Comparison of ENCODE assay signal across 8 cellular contexts in the genomic region with DNA sequence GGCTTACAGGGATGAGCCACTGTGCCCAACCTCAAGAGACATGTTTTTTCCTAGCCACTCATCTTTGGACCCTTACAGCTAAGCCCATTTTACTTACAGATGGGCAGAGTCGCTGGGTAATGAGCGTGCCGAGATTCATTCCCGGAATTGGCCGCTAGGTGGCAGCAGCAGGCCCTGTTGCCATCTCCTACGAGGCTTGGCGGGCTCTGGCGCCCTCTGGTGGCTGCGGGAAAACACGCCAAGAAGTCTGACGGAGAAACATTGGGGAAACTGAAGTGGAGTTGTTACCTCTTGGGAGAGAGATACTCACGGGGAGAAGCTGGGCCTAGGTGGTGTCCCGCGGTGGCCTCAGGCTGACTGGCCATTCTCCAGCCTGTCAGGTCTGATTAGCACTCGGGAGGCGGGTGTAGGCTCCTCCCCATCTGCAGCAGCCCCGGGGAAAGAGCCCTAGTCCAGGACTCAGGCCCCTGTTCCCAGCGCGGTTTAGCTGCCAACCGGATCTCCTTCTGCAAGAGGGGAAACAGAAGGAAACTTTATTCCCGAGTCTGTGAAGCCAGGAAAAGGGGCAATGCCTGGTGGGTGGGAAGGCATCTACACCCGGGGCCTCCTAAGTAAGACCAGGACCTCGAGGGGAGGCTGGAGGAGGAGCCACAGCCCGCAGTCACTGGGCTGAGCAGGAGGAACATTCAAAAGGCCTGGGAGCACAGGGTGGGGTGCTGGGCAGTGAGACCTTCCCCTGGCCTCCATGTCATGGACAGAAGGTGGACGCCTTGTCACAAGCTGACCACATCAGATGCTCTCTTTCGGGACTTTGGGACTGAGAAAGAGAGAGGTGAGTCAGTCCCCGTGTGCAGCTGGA. TPM values are rescaled to one million over a fixed set of nuclear protein-coding genes. Genes with fewer than 3 reads are reported as not detected.
DNase-seq lines count a peak whose midpoint lies in the region; ATAC-seq and TF ChIP-seq lines count a peak whose summit lies in the region.

No MANE protein-coding gene starts in this region.

- H3K9ac ChIP-seq in KMS-11 = no peak overlapping the region
- peak overlapping the region in 1 of 2 donors; percentile 96 for H3K9ac ChIP-seq in mucosa of rectum (ENCODE audit: low read depth in 1 of 2, low read length in 2 of 2)

- H3K4me1 ChIP-seq in KMS-11 (ENCODE audit: low read depth, poor library complexity, severe bottlenecking) (peaks cover 26% of the 10 kb centered on the region), PC-9 (replicated peaks; ENCODE audit: insufficient read depth) (no peaks in the 10 kb centered on the region), mucosa of rectum (ENCODE audit: control insufficient read depth in 2 of 2, insufficient read depth in 2 of 2, low read length in 2 of 2) (peaks cover 26 to 45% of the 10 kb centered on the region in 2 donors)

- no peaks in the 10 kb centered on the region for H4K20me1 ChIP-seq in KMS-11 (ENCODE audit: insufficient read depth)
- peaks cover 3% of the 10 kb centered on the region; the same call in 1 of the 2 replicates for H4K20me1 ChIP-seq in PC-9 (ENCODE audit: insufficient read depth)

- H3K4me3 ChIP-seq in KMS-11 (IDR thresholded peaks at IDR 0.05; ENCODE audit: insufficient read depth, low read depth, low read length) = no peak overlapping the region
- H3K4me3 ChIP-seq in PC-9 = no peak overlapping the region
- no peak overlapping the region for H3K4me3 ChIP-seq in epithelial cell of proximal tubule (ENCODE audit: low read depth, low read length)
- no peak overlapping the region for H3K4me3 ChIP-seq in mucosa of rectum (ENCODE audit: low read length in 2 of 2)

- CTCF ChIA-PET in PC-9 (lab: Charles Lee) = interaction anchor here (0.5 to 1.5 kb wide), 10 partner anchors 10 to 361 kb away, joined by 3 to 10 read pairs (median 4); partner anchors contain the start of gene NAIF1

- no peak overlapping the region for H3K4me2 ChIP-seq in KMS-11
- peak overlapping the region; percentile 24; the same call in 1 of the 2 replicates for H3K4me2 ChIP-seq in PC-9

- no peaks in the 10 kb centered on the region for H3K9me2 ChIP-seq in PC-9 (ENCODE audit: insufficient read depth)

- H3K27me3 ChIP-seq in KMS-11 (ENCODE audit: insufficient read depth, low read depth) (no peaks in the 10 kb centered on the region), PC-9 (ENCODE audit: insufficient read depth, low read depth) (no peaks in the 10 kb centered on the region), mucosa of rectum (ENCODE audit: control insufficient read depth in 2 of 2, insufficient read depth in 2 of 2, low read length in 2 of 2) (no peaks in the 10 kb centered on the region)

- H3F3A ChIP-seq in PC-9 (ENCODE audit: insufficient read depth, low read depth) = peaks cover 10% of the 10 kb centered on the region; the same call in 1 of the 2 replicates

- H3K36me3 ChIP-seq in KMS-11 (ENCODE audit: insufficient read depth) = no peaks in the 10 kb centered on the region
- H3K36me3 ChIP-seq in PC-9 (ENCODE audit: low read depth) = no peaks in the 10 kb centered on the region
- H3K36me3 ChIP-seq in mucosa of rectum (ENCODE audit: control insufficient read depth in 2 of 2, insufficient read depth in 2 of 2, low read length in 2 of 2) = peaks cover 19 to 28% of the 10 kb centered on the region in 2 donors

- POLR2A ChIA-PET in PC-9 (lab: Charles Lee; ENCODE audit: unreplicated experiment) = interaction anchor here (0.5 kb wide), 1 partner anchor 1788 kb away, joined by 4 read pairs; no protein-coding TSS in a partner anchor

- ATAC-seq in GM18511 (IDR thresholded peaks at IDR 0.05; ENCODE audit: unreplicated experiment) = peak; percentile 56

- no TSS peak for BruUV-seq in PC-9 (replicated peaks; lab: Mats Ljungman, UMichigan)

- no peaks in the 10 kb centered on the region for H3K9me3 ChIP-seq in PC-9 (ENCODE audit: insufficient read depth, low read depth)
- H3K9me3 ChIP-seq in mucosa of rectum (ENCODE audit: control insufficient read depth in 2 of 2, low read length in 2 of 2) = no peaks in the 10 kb centered on the region

- H3K27ac ChIP-seq in 22Rv1 (peak overlapping the region; percentile 50), KMS-11 (no peak overlapping the region), PC-9 (no peak overlapping the region), mucosa of rectum (ENCODE audit: low read depth in 2 of 2, low read length in 2 of 2) (peak overlapping the region; percentile 98)

- H3K79me2 ChIP-seq in KMS-11 (ENCODE audit: insufficient read depth, low read depth) = no peaks in the 10 kb centered on the region
- no peaks in the 10 kb centered on the region for H3K79me2 ChIP-seq in PC-9 (ENCODE audit: low read depth)

- DNase-seq in PC-9 = peak; percentile 75 to 93
- DNase-seq in activated T-cell treated with anti-CD3 and anti-CD28 coated beads for 4 hours = peak; percentile 97
- no peak for DNase-seq in epithelial cell of proximal tubule (ENCODE audit: low read depth)
- DNase-seq in stimulated activated CD8-positive, alpha-beta memory T cell treated with anti-CD3 and anti-CD28 coated beads, Interleukin-4, amount 100 ng/mL, for 48 hours = peak; percentile 100

- TF ChIP-seq CTCF in 22Rv1 (IDR thresholded peaks at IDR 0.05) (peak; percentile 100), KMS-11 (conservative IDR thresholded peaks at IDR 0.05; ENCODE audit: low read depth, low read length) (peak; percentile 99), PC-9 (conservative IDR thresholded peaks at IDR 0.05) (peak; percentile 100), epithelial cell of proximal tubule (conservative IDR thresholded peaks at IDR 0.05; ENCODE audit: low read depth, low read length) (peak; percentile 100)

- H2AFZ ChIP-seq in KMS-11 (ENCODE audit: low read depth) (no peak overlapping the region), PC-9 (no peak overlapping the region)

- intact Hi-C loops in PC-9 (cut with micrococcal nuclease; ENCODE audit: unreplicated experiment) = loop anchor here (1.0 to 5.0 kb wide), 5 partner anchors 46 to 383 kb away; partner anchors contain the start of gene TOR2A

RNA-seq across cellular contexts. Expression of gene PTGES2, which starts 9.7 kb away (rescaled TPM):
- total RNA-seq in PC-9 (2021) (95.2 and 124 TPM in 2 replicates), epithelial cell of proximal tubule (58.5 and 91.0 TPM in 2 replicates)

RNA-seq across cellular contexts. Expression of gene LCN2, which starts 31.4 kb away (rescaled TPM):
- total RNA-seq in PC-9 (2021) (430 and 537 TPM in 2 replicates), epithelial cell of proximal tubule (45.7 and 106 TPM in 2 replicates)

RNA-seq across cellular contexts. Expression of gene BBLN, which starts 42.2 kb away (rescaled TPM):
- total RNA-seq in PC-9 (2021) = 154 and 213 TPM in 2 replicates
- total RNA-seq in epithelial cell of proximal tubule = 194 and 269 TPM in 2 replicates

RNA-seq across cellular contexts. Expression of gene SLC25A25, which starts 49.8 kb away (rescaled TPM):
- total RNA-seq in PC-9 (2021) (11.7 and 13.4 TPM in 2 replicates), epithelial cell of proximal tubule (7.3 and 12.2 TPM in 2 replicates)

RNA-seq across cellular contexts. Expression of gene NAIF1, which starts 50.7 kb away (rescaled TPM):
- total RNA-seq in PC-9 (2021) (16.1 and 17.3 TPM in 2 replicates), epithelial cell of proximal tubule (7.0 and 9.0 TPM in 2 replicates)

Comparison
In these comparisons a context has a peak if more than half of its experiments do, and no peak if none do; other contexts are left out.
1. H3K27ac ChIP-seq: peak in 22Rv1 (single experiment) and mucosa of rectum (2 of 2); none in KMS-11 (single experiment) and PC-9 (single experiment).
2. Peak in every context shown above with its lines, with median percentiles within 50 percentile points of each other: CTCF ChIP-seq.